Comparison of ENCODE assay signal across 25 cellular contexts in genomic region chr7:141609566-141609965, GRCh38.
"Had no signal": no experiment of that assay in that cellular context is flagged by ENCODE, and none has a peak within 500 bp of the region (broad histone marks: within the 10 kb centered on the region; RNA-seq: fewer than 3 reads in every experiment).

No MANE protein-coding gene starts in this region.

- H3K36me3 ChIP-seq: prostate gland had no signal

- DNase-seq: effector CD8-positive, alpha-beta T cell; foreskin keratinocyte; glutamatergic neuron; heart right ventricle; hippocampal formation; left ventricle myocardium superior; lower lobe of right lung; naive B cell; right cardiac atrium; sigmoid colon; stimulated activated CD4-positive, alpha-beta T cell treated with anti-CD3 and anti-CD28 coated beads, Interleukin-2, amount 100 ng/mL, for 24 hours; stimulated activated CD4-positive, alpha-beta T cell treated with anti-CD3 and anti-CD28 coated beads, Interleukin-4, amount 100 ng/mL, for 24 hours; stimulated activated naive CD4-positive, alpha-beta T cell treated with Interleukin-2 at 50 U/mL for 16 hours; stomach; thyroid gland; trophoblast cell had no signal

- H3K27me3 ChIP-seq: esophagus muscularis mucosa, foreskin keratinocyte, gastroesophageal sphincter, heart right ventricle, neural progenitor cell, sigmoid colon, stomach, thyroid gland had no signal

- ATAC-seq: foreskin keratinocyte; gastroesophageal sphincter; heart right ventricle; left ventricle myocardium superior; lower lobe of right lung; natural killer cell treated with Interleukin-12 subunit alpha and Interleukin-12 subunit beta and Interleukin-15 and Interleukin-18, amount 100 ng/mL, for 72 hours; right cardiac atrium; stimulated activated effector memory CD8-positive, alpha-beta T cell treated with anti-CD3 and anti-CD28 coated beads, Interleukin-12 subunit alpha, Interleukin-12 subunit beta, amount 100 ng/mL, for 72 hours had no signal

- H2AFZ ChIP-seq: neural progenitor cell had no signal

- H3K4me3 Mint-ChIP-seq: dendritic cell treated with granulocyte-macrophage colony-stimulating factor and Interleukin-4, amounts not matched to agents 40 ng/mL and 50 ng/mL, for 4 days; naive B cell; natural killer cell treated with Interleukin-12 subunit alpha and Interleukin-12 subunit beta and Interleukin-15 and Interleukin-18, amount 100 ng/mL, for 72 hours; neural progenitor cell; stimulated activated effector memory CD8-positive, alpha-beta T cell treated with anti-CD3 and anti-CD28 coated beads, Interleukin-12 subunit alpha, Interleukin-12 subunit beta, amount 100 ng/mL, for 72 hours had no signal

- H3K27ac ChIP-seq: esophagus muscularis mucosa, foreskin keratinocyte, gastroesophageal sphincter, heart right ventricle, lower lobe of right lung, neural progenitor cell, prostate gland, sigmoid colon, stomach, thyroid gland had no signal

- H3K4me3 ChIP-seq: esophagus muscularis mucosa, gastroesophageal sphincter, heart right ventricle, lower lobe of right lung, neural progenitor cell, prostate gland, sigmoid colon, stomach, thyroid gland had no signal

- H3K9ac ChIP-seq: neural progenitor cell had no signal

- H3K9me3 Mint-ChIP-seq: dendritic cell treated with granulocyte-macrophage colony-stimulating factor and Interleukin-4, amounts not matched to agents 40 ng/mL and 50 ng/mL, for 4 days; naive B cell; natural killer cell treated with Interleukin-12 subunit alpha and Interleukin-12 subunit beta and Interleukin-15 and Interleukin-18, amount 100 ng/mL, for 72 hours; neural progenitor cell; stimulated activated effector memory CD8-positive, alpha-beta T cell treated with anti-CD3 and anti-CD28 coated beads, Interleukin-12 subunit alpha, Interleukin-12 subunit beta, amount 100 ng/mL, for 72 hours had no signal

- H3K4me1 Mint-ChIP-seq: naive B cell; neural progenitor cell; stimulated activated effector memory CD8-positive, alpha-beta T cell treated with anti-CD3 and anti-CD28 coated beads, Interleukin-12 subunit alpha, Interleukin-12 subunit beta, amount 100 ng/mL, for 72 hours had no signal

- H3K9me3 ChIP-seq: esophagus muscularis mucosa, gastroesophageal sphincter, heart right ventricle, lower lobe of right lung, prostate gland, sigmoid colon, stomach, thyroid gland had no signal

- FAIRE-seq: endothelial cell of umbilical vein, keratinocyte had no signal

- H3K27ac Mint-ChIP-seq: dendritic cell treated with granulocyte-macrophage colony-stimulating factor and Interleukin-4, amounts not matched to agents 40 ng/mL and 50 ng/mL, for 4 days; neural progenitor cell; stimulated activated effector memory CD8-positive, alpha-beta T cell treated with anti-CD3 and anti-CD28 coated beads, Interleukin-12 subunit alpha, Interleukin-12 subunit beta, amount 100 ng/mL, for 72 hours had no signal

- H3K4me1 ChIP-seq: esophagus muscularis mucosa, foreskin keratinocyte, gastroesophageal sphincter, heart right ventricle, lower lobe of right lung, neural progenitor cell, prostate gland, sigmoid colon, stomach, thyroid gland had no signal

- H3K4me2 ChIP-seq: neural progenitor cell had no signal

- H3K27me3 Mint-ChIP-seq: dendritic cell treated with granulocyte-macrophage colony-stimulating factor and Interleukin-4, amounts not matched to agents 40 ng/mL and 50 ng/mL, for 4 days; naive B cell; natural killer cell treated with Interleukin-12 subunit alpha and Interleukin-12 subunit beta and Interleukin-15 and Interleukin-18, amount 100 ng/mL, for 72 hours had no signal
